1 cellular context compared by ENCODE assay signal in the genomic region with DNA sequence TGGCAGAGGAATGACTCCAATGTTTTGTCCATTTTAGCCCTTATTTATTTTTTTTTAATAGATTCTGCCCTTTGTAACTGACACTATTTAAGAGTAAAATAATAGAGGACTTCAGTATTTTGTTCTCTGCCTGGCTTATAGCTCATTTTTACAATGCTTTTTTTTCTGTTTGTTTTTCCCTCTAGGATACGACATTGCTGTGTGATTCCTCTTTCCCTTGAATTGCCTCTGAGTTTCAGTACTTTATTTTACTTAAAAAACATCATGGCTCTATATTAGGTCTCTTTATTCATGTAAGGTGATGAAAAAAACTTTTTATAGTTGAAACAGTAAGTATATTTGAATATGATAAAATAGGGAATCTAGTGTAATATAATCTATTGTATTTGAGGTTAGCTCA.
TF ChIP-seq lines count a peak whose summit lies in the region.

No MANE protein-coding gene starts in this region.

TF ChIP-seq in GM23338, 12 proteins besides CTCF, POLR2A, EP300 and RAD21 (continued from another document):
- TF ChIP-seq, protein P1, sequence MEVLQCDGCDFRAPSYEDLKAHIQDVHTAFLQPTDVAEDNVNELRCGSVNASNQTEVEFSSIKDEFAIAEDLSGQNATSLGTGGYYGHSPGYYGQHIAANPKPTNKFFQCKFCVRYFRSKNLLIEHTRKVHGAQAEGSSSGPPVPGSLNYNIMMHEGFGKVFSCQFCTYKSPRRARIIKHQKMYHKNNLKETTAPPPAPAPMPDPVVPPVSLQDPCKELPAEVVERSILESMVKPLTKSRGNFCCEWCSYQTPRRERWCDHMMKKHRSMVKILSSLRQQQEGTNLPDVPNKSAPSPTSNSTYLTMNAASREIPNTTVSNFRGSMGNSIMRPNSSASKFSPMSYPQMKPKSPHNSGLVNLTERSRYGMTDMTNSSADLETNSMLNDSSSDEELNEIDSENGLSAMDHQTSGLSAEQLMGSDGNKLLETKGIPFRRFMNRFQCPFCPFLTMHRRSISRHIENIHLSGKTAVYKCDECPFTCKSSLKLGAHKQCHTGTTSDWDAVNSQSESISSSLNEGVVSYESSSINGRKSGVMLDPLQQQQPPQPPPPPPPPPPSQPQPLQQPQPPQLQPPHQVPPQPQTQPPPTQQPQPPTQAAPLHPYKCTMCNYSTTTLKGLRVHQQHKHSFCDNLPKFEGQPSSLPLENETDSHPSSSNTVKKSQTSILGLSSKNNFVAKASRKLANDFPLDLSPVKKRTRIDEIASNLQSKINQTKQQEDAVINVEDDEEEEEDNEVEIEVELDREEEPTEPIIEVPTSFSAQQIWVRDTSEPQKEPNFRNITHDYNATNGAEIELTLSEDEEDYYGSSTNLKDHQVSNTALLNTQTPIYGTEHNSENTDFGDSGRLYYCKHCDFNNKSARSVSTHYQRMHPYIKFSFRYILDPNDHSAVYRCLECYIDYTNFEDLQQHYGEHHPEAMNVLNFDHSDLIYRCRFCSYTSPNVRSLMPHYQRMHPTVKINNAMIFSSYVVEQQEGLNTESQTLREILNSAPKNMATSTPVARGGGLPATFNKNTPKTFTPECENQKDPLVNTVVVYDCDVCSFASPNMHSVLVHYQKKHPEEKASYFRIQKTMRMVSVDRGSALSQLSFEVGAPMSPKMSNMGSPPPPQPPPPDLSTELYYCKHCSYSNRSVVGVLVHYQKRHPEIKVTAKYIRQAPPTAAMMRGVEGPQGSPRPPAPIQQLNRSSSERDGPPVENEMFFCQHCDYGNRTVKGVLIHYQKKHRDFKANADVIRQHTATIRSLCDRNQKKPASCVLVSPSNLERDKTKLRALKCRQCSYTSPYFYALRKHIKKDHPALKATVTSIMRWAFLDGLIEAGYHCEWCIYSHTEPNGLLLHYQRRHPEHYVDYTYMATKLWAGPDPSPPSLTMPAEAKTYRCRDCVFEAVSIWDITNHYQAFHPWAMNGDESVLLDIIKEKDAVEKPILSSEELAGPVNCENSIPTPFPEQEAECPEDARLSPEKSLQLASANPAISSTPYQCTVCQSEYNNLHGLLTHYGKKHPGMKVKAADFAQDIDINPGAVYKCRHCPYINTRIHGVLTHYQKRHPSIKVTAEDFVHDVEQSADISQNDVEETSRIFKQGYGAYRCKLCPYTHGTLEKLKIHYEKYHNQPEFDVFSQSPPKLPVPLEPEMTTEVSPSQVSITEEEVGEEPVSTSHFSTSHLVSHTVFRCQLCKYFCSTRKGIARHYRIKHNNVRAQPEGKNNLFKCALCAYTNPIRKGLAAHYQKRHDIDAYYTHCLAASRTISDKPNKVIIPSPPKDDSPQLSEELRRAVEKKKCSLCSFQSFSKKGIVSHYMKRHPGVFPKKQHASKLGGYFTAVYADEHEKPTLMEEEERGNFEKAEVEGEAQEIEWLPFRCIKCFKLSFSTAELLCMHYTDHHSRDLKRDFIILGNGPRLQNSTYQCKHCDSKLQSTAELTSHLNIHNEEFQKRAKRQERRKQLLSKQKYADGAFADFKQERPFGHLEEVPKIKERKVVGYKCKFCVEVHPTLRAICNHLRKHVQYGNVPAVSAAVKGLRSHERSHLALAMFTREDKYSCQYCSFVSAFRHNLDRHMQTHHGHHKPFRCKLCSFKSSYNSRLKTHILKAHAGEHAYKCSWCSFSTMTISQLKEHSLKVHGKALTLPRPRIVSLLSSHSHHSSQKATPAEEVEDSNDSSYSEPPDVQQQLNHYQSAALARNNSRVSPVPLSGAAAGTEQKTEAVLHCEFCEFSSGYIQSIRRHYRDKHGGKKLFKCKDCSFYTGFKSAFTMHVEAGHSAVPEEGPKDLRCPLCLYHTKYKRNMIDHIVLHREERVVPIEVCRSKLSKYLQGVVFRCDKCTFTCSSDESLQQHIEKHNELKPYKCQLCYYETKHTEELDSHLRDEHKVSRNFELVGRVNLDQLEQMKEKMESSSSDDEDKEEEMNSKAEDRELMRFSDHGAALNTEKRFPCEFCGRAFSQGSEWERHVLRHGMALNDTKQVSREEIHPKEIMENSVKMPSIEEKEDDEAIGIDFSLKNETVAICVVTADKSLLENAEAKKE (CRISPR knock-in tag; IDR thresholded peaks at IDR 0.05) = no peak
- no peak for TF ChIP-seq ZNF114 (CRISPR knock-in tag; IDR thresholded peaks at IDR 0.05)
- TF ChIP-seq STAT1 (IDR thresholded peaks at IDR 0.05; ENCODE audit: unreplicated experiment) = no peak
- no peak for TF ChIP-seq EZH2phosphoT487 (IDR thresholded peaks at IDR 0.05; ENCODE audit: unreplicated experiment)
- TF ChIP-seq EZH2 (IDR thresholded peaks at IDR 0.05; ENCODE audit: low read depth, unreplicated experiment) = no peak
- TF ChIP-seq ZNF331 (CRISPR knock-in tag; IDR thresholded peaks at IDR 0.05; ENCODE audit: low read depth) = no peak
- TF ChIP-seq, protein P2, sequence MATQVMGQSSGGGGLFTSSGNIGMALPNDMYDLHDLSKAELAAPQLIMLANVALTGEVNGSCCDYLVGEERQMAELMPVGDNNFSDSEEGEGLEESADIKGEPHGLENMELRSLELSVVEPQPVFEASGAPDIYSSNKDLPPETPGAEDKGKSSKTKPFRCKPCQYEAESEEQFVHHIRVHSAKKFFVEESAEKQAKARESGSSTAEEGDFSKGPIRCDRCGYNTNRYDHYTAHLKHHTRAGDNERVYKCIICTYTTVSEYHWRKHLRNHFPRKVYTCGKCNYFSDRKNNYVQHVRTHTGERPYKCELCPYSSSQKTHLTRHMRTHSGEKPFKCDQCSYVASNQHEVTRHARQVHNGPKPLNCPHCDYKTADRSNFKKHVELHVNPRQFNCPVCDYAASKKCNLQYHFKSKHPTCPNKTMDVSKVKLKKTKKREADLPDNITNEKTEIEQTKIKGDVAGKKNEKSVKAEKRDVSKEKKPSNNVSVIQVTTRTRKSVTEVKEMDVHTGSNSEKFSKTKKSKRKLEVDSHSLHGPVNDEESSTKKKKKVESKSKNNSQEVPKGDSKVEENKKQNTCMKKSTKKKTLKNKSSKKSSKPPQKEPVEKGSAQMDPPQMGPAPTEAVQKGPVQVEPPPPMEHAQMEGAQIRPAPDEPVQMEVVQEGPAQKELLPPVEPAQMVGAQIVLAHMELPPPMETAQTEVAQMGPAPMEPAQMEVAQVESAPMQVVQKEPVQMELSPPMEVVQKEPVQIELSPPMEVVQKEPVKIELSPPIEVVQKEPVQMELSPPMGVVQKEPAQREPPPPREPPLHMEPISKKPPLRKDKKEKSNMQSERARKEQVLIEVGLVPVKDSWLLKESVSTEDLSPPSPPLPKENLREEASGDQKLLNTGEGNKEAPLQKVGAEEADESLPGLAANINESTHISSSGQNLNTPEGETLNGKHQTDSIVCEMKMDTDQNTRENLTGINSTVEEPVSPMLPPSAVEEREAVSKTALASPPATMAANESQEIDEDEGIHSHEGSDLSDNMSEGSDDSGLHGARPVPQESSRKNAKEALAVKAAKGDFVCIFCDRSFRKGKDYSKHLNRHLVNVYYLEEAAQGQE (IDR thresholded peaks at IDR 0.05; ENCODE audit: unreplicated experiment) = no peak
- no peak for TF ChIP-seq CREB1 (CRISPR knock-in tag; IDR thresholded peaks at IDR 0.05; ENCODE audit: low read depth)
- TF ChIP-seq NANOG (IDR thresholded peaks at IDR 0.05; ENCODE audit: borderline replicate concordance) = no peak
- TF ChIP-seq POLR2AphosphoS5 (IDR thresholded peaks at IDR 0.05; ENCODE audit: low read depth) = no peak
TF ChIP-seq in GM23338: peak in this region for 0.
